In the genomic region with DNA sequence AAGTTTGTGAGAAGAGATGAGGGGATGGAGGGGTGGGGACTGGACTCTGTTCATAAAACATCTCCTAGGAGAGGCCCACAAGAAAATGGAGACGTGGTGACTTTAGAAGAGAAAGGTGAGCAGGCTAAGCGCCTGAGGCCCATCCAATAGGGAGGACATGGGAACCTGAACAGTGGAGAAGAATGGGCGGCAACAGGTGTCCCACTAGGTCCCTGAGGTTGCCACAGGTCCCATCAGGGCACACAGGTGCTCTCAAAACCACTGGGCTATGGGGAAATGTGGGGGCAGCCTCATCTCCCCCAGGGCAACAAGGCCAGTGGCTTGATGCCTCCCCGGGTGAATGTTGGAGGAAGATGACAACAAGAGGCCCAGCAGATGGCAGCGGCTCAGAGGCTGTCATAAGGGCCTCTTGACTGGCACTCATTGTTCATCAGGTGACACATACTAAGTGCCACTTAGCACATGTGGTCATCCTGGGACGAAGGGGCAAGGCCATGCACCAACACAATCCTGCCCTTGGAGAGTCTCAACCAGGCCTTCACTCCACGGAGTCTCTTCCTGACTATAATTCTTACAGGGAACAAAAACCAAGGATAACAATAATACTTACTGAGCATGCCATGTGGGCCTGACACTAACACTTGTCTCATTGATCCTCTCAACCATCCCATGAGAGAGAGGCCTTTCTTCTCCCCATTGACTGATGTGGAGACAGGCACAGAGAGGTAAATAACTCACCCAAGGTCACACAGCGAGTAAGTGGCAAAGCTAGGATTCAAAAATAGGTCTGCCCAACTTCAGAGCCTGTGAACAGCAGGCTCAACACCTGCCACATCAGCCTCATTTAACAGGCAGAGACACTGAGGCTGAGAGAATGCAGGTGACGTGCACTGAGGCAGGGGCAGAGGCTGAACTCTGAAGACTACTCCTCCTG, we compare ENCODE assay signal across 2 cellular contexts.
TF ChIP-seq lines count a peak whose summit lies in the region.

No MANE protein-coding gene starts in this region.

TF ChIP-seq in SK-N-SH, 30 proteins besides CTCF, POLR2A, EP300 and RAD21 (continued from another document):
- TF ChIP-seq NFIC (IDR thresholded peaks at IDR 0.05; ENCODE audit: borderline replicate concordance) (no peak), RCOR1 (IDR thresholded peaks at IDR 0.05; ENCODE audit: low read length) (no peak), FOSL2 (IDR thresholded peaks at IDR 0.05; ENCODE audit: borderline replicate concordance, low read depth) (no peak), EZH2phosphoT487 (IDR thresholded peaks at IDR 0.05; ENCODE audit: borderline replicate concordance, low read depth) (no peak), ELF1 (IDR thresholded peaks at IDR 0.05) (no peak), JUND (IDR thresholded peaks at IDR 0.05) (no peak), NRF1 (IDR thresholded peaks at IDR 0.05; ENCODE audit: low read depth, low read length) (no peak)
- TF ChIP-seq, protein P1, sequence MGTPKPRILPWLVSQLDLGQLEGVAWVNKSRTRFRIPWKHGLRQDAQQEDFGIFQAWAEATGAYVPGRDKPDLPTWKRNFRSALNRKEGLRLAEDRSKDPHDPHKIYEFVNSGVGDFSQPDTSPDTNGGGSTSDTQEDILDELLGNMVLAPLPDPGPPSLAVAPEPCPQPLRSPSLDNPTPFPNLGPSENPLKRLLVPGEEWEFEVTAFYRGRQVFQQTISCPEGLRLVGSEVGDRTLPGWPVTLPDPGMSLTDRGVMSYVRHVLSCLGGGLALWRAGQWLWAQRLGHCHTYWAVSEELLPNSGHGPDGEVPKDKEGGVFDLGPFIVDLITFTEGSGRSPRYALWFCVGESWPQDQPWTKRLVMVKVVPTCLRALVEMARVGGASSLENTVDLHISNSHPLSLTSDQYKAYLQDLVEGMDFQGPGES (IDR thresholded peaks at IDR 0.05; ENCODE audit: low read depth, low read length), result no peak

TF ChIP-seq in SK-N-SH treated with all-trans-retinoic acid at 6 μM for 48 hours, 23 proteins besides CTCF, POLR2A, EP300 and RAD21 (continued from another document):
- TF ChIP-seq, protein P2, sequence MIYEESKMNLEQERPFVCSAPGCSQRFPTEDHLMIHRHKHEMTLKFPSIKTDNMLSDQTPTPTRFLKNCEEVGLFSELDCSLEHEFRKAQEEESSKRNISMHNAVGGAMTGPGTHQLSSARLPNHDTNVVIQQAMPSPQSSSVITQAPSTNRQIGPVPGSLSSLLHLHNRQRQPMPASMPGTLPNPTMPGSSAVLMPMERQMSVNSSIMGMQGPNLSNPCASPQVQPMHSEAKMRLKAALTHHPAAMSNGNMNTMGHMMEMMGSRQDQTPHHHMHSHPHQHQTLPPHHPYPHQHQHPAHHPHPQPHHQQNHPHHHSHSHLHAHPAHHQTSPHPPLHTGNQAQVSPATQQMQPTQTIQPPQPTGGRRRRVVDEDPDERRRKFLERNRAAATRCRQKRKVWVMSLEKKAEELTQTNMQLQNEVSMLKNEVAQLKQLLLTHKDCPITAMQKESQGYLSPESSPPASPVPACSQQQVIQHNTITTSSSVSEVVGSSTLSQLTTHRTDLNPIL (CRISPR knock-in tag; IDR thresholded peaks at IDR 0.05; ENCODE audit: low read depth), result no peak
- TF ChIP-seq ZFP3 (CRISPR knock-in tag; IDR thresholded peaks at IDR 0.05), result no peak
- no peak for TF ChIP-seq BACH2 (CRISPR knock-in tag; IDR thresholded peaks at IDR 0.05; ENCODE audit: borderline replicate concordance)
- TF ChIP-seq GLIS3 (CRISPR knock-in tag; IDR thresholded peaks at IDR 0.05), result no peak
- no peak for TF ChIP-seq ZNF70 (CRISPR knock-in tag; IDR thresholded peaks at IDR 0.05)
- TF ChIP-seq ESRRG (CRISPR knock-in tag; IDR thresholded peaks at IDR 0.05), result no peak
- no peak for TF ChIP-seq SNAI2 (CRISPR knock-in tag; IDR thresholded peaks at IDR 0.05)
- no peak for TF ChIP-seq CSDC2 (CRISPR knock-in tag; IDR thresholded peaks at IDR 0.05)
- TF ChIP-seq, protein P3, sequence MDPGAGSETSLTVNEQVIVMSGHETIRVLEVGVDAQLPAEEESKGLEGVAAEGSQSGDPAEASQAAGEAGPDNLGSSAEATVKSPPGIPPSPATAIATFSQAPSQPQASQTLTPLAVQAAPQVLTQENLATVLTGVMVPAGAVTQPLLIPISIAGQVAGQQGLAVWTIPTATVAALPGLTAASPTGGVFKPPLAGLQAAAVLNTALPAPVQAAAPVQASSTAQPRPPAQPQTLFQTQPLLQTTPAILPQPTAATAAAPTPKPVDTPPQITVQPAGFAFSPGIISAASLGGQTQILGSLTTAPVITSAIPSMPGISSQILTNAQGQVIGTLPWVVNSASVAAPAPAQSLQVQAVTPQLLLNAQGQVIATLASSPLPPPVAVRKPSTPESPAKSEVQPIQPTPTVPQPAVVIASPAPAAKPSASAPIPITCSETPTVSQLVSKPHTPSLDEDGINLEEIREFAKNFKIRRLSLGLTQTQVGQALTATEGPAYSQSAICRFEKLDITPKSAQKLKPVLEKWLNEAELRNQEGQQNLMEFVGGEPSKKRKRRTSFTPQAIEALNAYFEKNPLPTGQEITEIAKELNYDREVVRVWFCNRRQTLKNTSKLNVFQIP (CRISPR knock-in tag; IDR thresholded peaks at IDR 0.05; ENCODE audit: borderline replicate concordance, low read depth), result no peak
- TF ChIP-seq, protein P4, sequence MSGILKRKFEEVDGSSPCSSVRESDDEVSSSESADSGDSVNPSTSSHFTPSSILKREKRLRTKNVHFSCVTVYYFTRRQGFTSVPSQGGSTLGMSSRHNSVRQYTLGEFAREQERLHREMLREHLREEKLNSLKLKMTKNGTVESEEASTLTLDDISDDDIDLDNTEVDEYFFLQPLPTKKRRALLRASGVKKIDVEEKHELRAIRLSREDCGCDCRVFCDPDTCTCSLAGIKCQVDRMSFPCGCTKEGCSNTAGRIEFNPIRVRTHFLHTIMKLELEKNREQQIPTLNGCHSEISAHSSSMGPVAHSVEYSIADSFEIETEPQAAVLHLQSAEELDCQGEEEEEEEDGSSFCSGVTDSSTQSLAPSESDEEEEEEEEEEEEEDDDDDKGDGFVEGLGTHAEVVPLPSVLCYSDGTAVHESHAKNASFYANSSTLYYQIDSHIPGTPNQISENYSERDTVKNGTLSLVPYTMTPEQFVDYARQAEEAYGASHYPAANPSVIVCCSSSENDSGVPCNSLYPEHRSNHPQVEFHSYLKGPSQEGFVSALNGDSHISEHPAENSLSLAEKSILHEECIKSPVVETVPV (CRISPR knock-in tag; IDR thresholded peaks at IDR 0.05), result no peak
- no peak for TF ChIP-seq TOX (CRISPR knock-in tag; IDR thresholded peaks at IDR 0.05; ENCODE audit: borderline replicate concordance)
- no peak for TF ChIP-seq PPARA (CRISPR knock-in tag; IDR thresholded peaks at IDR 0.05; ENCODE audit: borderline replicate concordance)
- TF ChIP-seq, protein P5, sequence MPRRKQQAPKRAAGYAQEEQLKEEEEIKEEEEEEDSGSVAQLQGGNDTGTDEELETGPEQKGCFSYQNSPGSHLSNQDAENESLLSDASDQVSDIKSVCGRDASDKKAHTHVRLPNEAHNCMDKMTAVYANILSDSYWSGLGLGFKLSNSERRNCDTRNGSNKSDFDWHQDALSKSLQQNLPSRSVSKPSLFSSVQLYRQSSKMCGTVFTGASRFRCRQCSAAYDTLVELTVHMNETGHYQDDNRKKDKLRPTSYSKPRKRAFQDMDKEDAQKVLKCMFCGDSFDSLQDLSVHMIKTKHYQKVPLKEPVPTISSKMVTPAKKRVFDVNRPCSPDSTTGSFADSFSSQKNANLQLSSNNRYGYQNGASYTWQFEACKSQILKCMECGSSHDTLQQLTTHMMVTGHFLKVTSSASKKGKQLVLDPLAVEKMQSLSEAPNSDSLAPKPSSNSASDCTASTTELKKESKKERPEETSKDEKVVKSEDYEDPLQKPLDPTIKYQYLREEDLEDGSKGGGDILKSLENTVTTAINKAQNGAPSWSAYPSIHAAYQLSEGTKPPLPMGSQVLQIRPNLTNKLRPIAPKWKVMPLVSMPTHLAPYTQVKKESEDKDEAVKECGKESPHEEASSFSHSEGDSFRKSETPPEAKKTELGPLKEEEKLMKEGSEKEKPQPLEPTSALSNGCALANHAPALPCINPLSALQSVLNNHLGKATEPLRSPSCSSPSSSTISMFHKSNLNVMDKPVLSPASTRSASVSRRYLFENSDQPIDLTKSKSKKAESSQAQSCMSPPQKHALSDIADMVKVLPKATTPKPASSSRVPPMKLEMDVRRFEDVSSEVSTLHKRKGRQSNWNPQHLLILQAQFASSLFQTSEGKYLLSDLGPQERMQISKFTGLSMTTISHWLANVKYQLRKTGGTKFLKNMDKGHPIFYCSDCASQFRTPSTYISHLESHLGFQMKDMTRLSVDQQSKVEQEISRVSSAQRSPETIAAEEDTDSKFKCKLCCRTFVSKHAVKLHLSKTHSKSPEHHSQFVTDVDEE (CRISPR knock-in tag; IDR thresholded peaks at IDR 0.05), result no peak
TF ChIP-seq in SK-N-SH treated with all-trans-retinoic acid at 6 μM for 48 hours: peak in this region for 0.
